10 cellular contexts compared by ENCODE assay signal in genomic region chrX:5646818-5647217, GRCh38.
A peak's percentile ranks its signal among the peaks of the same experiment; 100 is the strongest.
DNase-seq lines count a peak whose midpoint lies in the region; ATAC-seq and TF ChIP-seq lines count a peak whose summit lies in the region.
"Had no signal": no experiment of that assay in that cellular context is flagged by ENCODE, and none has a peak within 500 bp of the region (broad histone marks: within the 10 kb centered on the region; RNA-seq: fewer than 3 reads in every experiment).

No MANE protein-coding gene starts in this region.

- in situ Hi-C loops in brain microvascular endothelial cell (cut with HindIII; ENCODE audit: low pct_ligation_motif_present, low sequenced_read_pairs), result no loop called here

- H3K36me3 ChIP-seq in brain microvascular endothelial cell (replicated peaks), result no peaks in the 10 kb centered on the region
- no peaks in the 10 kb centered on the region for H3K36me3 ChIP-seq in mesenchymal stem cell (ENCODE audit: control insufficient read depth in 1 of 2, insufficient read depth in 2 of 2, low read depth in 1 of 2, low read length in 2 of 2)

- POLR2A ChIA-PET in GM10248 (lab: Yijun Ruan, JAX), result no interaction called here

- H2AFZ ChIP-seq in mesenchymal stem cell (ENCODE audit: low read depth, low read length), result no peak overlapping the region

- no peaks in the 10 kb centered on the region for H3K36me3 Mint-ChIP-seq in activated CD8-positive, alpha-beta memory T cell treated with anti-CD3 and anti-CD28 coated beads, Interleukin-2, amount 10 ng/mL, durations not matched to agents 7 days and 5 days

- no peak for TF ChIP-seq CTCF in GM10248 (IDR thresholded peaks at IDR 0.05; ENCODE audit: control extremely low read depth, extremely low read depth, low read depth, missing control alignments)
- no peak for TF ChIP-seq CTCF in brain microvascular endothelial cell (IDR thresholded peaks at IDR 0.05; ENCODE audit: low read depth, low read length, missing control alignments)

- no peaks in the 10 kb centered on the region for H3K79me1 ChIP-seq in mesenchymal stem cell (replicated peaks; ENCODE audit: low read length, poor library complexity, severe bottlenecking)

- H3K27me3 ChIP-seq in brain microvascular endothelial cell (replicated peaks) (no peaks in the 10 kb centered on the region), mesenchymal stem cell (ENCODE audit: control insufficient read depth in 1 of 2, insufficient read depth in 1 of 2, low read length in 2 of 2) (no peaks in the 10 kb centered on the region)

- ATAC-seq in GM19452 (IDR thresholded peaks at IDR 0.05; ENCODE audit: unreplicated experiment) (peak; percentile 97), HG02981 (IDR thresholded peaks at IDR 0.05; ENCODE audit: unreplicated experiment) (peak; percentile 96)
- no peak for ATAC-seq in activated CD8-positive, alpha-beta memory T cell treated with anti-CD3 and anti-CD28 coated beads, Interleukin-2, amount 10 ng/mL, durations not matched to agents 7 days and 5 days

- H3K4me2 ChIP-seq in mesenchymal stem cell (ENCODE audit: low read length, poor library complexity, severe bottlenecking), result no peak overlapping the region

- H4K8ac ChIP-seq in mesenchymal stem cell (ENCODE audit: low read length), result no peak overlapping the region

- H2AK5ac ChIP-seq in mesenchymal stem cell (ENCODE audit: low read length, severe bottlenecking), result no peak overlapping the region

- H3K4me3 ChIP-seq in brain microvascular endothelial cell (ENCODE audit: low read depth, low read length), result no peak overlapping the region
- H3K4me3 ChIP-seq in mesenchymal stem cell (ENCODE audit: insufficient read depth in 1 of 2, low read depth in 1 of 2, low read length in 2 of 2), result no peak overlapping the region

- H3K4me3 Mint-ChIP-seq in activated CD8-positive, alpha-beta memory T cell treated with anti-CD3 and anti-CD28 coated beads, Interleukin-2, amount 10 ng/mL, durations not matched to agents 7 days and 5 days, result no peak overlapping the region

- DNase-seq in GM10248 (ENCODE audit: extremely low spot score) (peak; percentile 32), NAMALWA (ENCODE audit: low spot score) (peak; percentile 2), brain microvascular endothelial cell (no peak), GF-D8 (lab: John Stamatoyannopoulos, UW) (no peak), mesenchymal stem cell (no peak)
- DNase-seq in activated CD8-positive, alpha-beta memory T cell treated with anti-CD3 and anti-CD28 coated beads, Interleukin-2, amount 10 ng/mL, durations not matched to agents 7 days and 5 days, result no peak
- DNase-seq: NCI-H1105, T-helper 2 cell had no signal

- H3K4me1 ChIP-seq in mesenchymal stem cell (ENCODE audit: control insufficient read depth, insufficient read depth, low read depth, low read length), result no peaks in the 10 kb centered on the region

- H3K14ac ChIP-seq in mesenchymal stem cell (ENCODE audit: low read length in 2 of 2), result no peak overlapping the region

- no peak overlapping the region for H2BK15ac ChIP-seq in mesenchymal stem cell (ENCODE audit: low read depth, poor library complexity, severe bottlenecking)

- H2BK12ac ChIP-seq in mesenchymal stem cell (ENCODE audit: low read length in 2 of 2), result no peak overlapping the region

- no peak overlapping the region for H2BK120ac ChIP-seq in mesenchymal stem cell (ENCODE audit: low read depth, low read length)

- H2BK5ac ChIP-seq in mesenchymal stem cell (ENCODE audit: low read depth, low read length, poor library complexity, severe bottlenecking), result no peak overlapping the region

- H3K9me3 ChIP-seq in mesenchymal stem cell (ENCODE audit: control insufficient read depth, low read length), result no peaks in the 10 kb centered on the region

- H3K27ac Mint-ChIP-seq in activated CD8-positive, alpha-beta memory T cell treated with anti-CD3 and anti-CD28 coated beads, Interleukin-2, amount 10 ng/mL, durations not matched to agents 7 days and 5 days, result no peak overlapping the region

- CTCF ChIA-PET in GM10248 (lab: Yijun Ruan, JAX), result no interaction called here
- CTCF ChIA-PET in activated CD8-positive, alpha-beta memory T cell treated with anti-CD3 and anti-CD28 coated beads, Interleukin-2, amount 10 ng/mL, durations not matched to agents 7 days and 5 days (lab: Charles Lee), result no interaction called here

- H3K18ac ChIP-seq in mesenchymal stem cell (ENCODE audit: low read depth in 1 of 2, low read length in 2 of 2), result no peak overlapping the region

- no peak overlapping the region for H3K27ac ChIP-seq in brain microvascular endothelial cell
- H3K27ac ChIP-seq in mesenchymal stem cell (ENCODE audit: low read length, poor library complexity, severe bottlenecking), result no peak overlapping the region

- H4K91ac ChIP-seq in mesenchymal stem cell (ENCODE audit: low read length), result no peak overlapping the region

- H3K9ac ChIP-seq in mesenchymal stem cell (ENCODE audit: low read length), result no peak overlapping the region

- no peaks in the 10 kb centered on the region for H3K4me1 Mint-ChIP-seq in activated CD8-positive, alpha-beta memory T cell treated with anti-CD3 and anti-CD28 coated beads, Interleukin-2, amount 10 ng/mL, durations not matched to agents 7 days and 5 days

- no peak overlapping the region for H3K4ac ChIP-seq in mesenchymal stem cell (ENCODE audit: low read depth in 1 of 2, low read length in 2 of 2)

- no peak overlapping the region for H3K23ac ChIP-seq in mesenchymal stem cell (ENCODE audit: low read length in 2 of 2)

- no peaks in the 10 kb centered on the region for H3K27me3 Mint-ChIP-seq in activated CD8-positive, alpha-beta memory T cell treated with anti-CD3 and anti-CD28 coated beads, Interleukin-2, amount 10 ng/mL, durations not matched to agents 7 days and 5 days

- peaks cover 6% of the 10 kb centered on the region for H3K9me3 Mint-ChIP-seq in activated CD8-positive, alpha-beta memory T cell treated with anti-CD3 and anti-CD28 coated beads, Interleukin-2, amount 10 ng/mL, durations not matched to agents 7 days and 5 days (ENCODE audit: low read depth)

- 65% methylated on average over 3 of the region's 5 CpGs for WGBS in mesenchymal stem cell

Comparison
In these comparisons a context has a peak if more than half of its experiments do, and no peak if none do; other contexts are left out.
1. DNase-seq: peak in GM10248 (single experiment) and NAMALWA (single experiment); none in brain microvascular endothelial cell (single experiment), activated CD8-positive, alpha-beta memory T cell treated with anti-CD3 and anti-CD28 coated beads, Interleukin-2, amount 10 ng/mL, durations not matched to agents 7 days and 5 days (single experiment), GF-D8 (single experiment) and mesenchymal stem cell (single experiment).